In genomic region chr19:55119053-55119452, GRCh38 we compare ENCODE assay signal across 12 cellular contexts. TPM values are rescaled to one million over a fixed set of nuclear protein-coding genes. Genes with fewer than 3 reads are reported as not detected.
DNase-seq lines count a peak whose midpoint lies in the region; ATAC-seq and TF ChIP-seq lines count a peak whose summit lies in the region.
"Had no signal": no experiment of that assay in that cellular context is flagged by ENCODE, and none has a peak within 500 bp of the region (broad histone marks: within the 10 kb centered on the region; RNA-seq: fewer than 3 reads in every experiment).

No MANE protein-coding gene starts in this region.

- peak overlapping the region; percentile 74 for H3K27ac Mint-ChIP-seq in activated naive CD4-positive, alpha-beta T cell treated with anti-CD3 and anti-CD28 coated beads, Interleukin-2, amount 50 U/mL, for 24 hours
- no peak overlapping the region for H3K27ac Mint-ChIP-seq in activated naive CD4-positive, alpha-beta T cell treated with anti-CD3 and anti-CD28 coated beads, Interleukin-2, amount 50 U/mL, for 72 hours
- no peak overlapping the region for H3K27ac Mint-ChIP-seq in activated B cell treated with CpG ODN at 0.5 μM for 24 hours

- peak overlapping the region; percentile 75 for H3K4me3 ChIP-seq in iPS-15b (ENCODE audit: low read depth, low read length)

- H3K4me1 ChIP-seq in iPS-15b (ENCODE audit: control insufficient read depth, insufficient read depth, low read length): no peaks in the 10 kb centered on the region

- peaks cover 3% of the 10 kb centered on the region for H3K27me3 ChIP-seq in iPS-15b (ENCODE audit: control insufficient read depth, insufficient read depth, low read length)
- H3K27me3 ChIP-seq: uterus had no signal

- peak overlapping the region; percentile 100 for H3K4me3 Mint-ChIP-seq in activated naive CD4-positive, alpha-beta T cell treated with anti-CD3 and anti-CD28 coated beads, Interleukin-2, amount 50 U/mL, for 24 hours
- H3K4me3 Mint-ChIP-seq in activated B cell treated with CpG ODN at 0.5 μM for 24 hours: peak overlapping the region; percentile 64

- H3K27me3 Mint-ChIP-seq in activated naive CD4-positive, alpha-beta T cell treated with anti-CD3 and anti-CD28 coated beads, Interleukin-2, amount 50 U/mL, for 24 hours: no peaks in the 10 kb centered on the region
- H3K27me3 Mint-ChIP-seq in activated B cell treated with CpG ODN at 0.5 μM for 24 hours: peaks cover 8% of the 10 kb centered on the region

- no peak for ATAC-seq in activated naive CD4-positive, alpha-beta T cell treated with anti-CD3 and anti-CD28 coated beads, Interleukin-2, amount 50 U/mL, for 72 hours
- ATAC-seq in activated B cell treated with CpG ODN at 0.5 μM for 24 hours (ENCODE audit: low read depth) (no peak), GM21717 (IDR thresholded peaks at IDR 0.05; ENCODE audit: unreplicated experiment) (no peak)
- ATAC-seq: SK-N-SH treated with all-trans-retinoic acid at 6 μM for 48 hours had no signal

- DNase-seq in activated naive CD4-positive, alpha-beta T cell treated with anti-CD3 and anti-CD28 coated beads, Interleukin-2, amount 50 U/mL, for 72 hours (ENCODE audit: low spot score in 2 of 2): no peak
- DNase-seq in activated B cell treated with CpG ODN at 0.5 μM for 24 hours: no peak
- DNase-seq in stimulated activated naive CD4-positive, alpha-beta T cell treated with Interleukin-2 at 50 U/mL for 16 hours (lab: John Stamatoyannopoulos, UW): peak; percentile 5
- DNase-seq in GOT3 (lab: John Stamatoyannopoulos, UW): no peak
- no peak for DNase-seq in activated effector memory CD4-positive, alpha-beta T cell treated with Interleukin-2 at 50 U/mL for 16 hours

- peaks cover 2% of the 10 kb centered on the region for H3K36me3 Mint-ChIP-seq in activated naive CD4-positive, alpha-beta T cell treated with anti-CD3 and anti-CD28 coated beads, Interleukin-2, amount 50 U/mL, for 24 hours
- H3K36me3 Mint-ChIP-seq in activated naive CD4-positive, alpha-beta T cell treated with anti-CD3 and anti-CD28 coated beads, Interleukin-2, amount 50 U/mL, for 72 hours: peaks cover 25% of the 10 kb centered on the region in 2 donors
- peaks cover 17% of the 10 kb centered on the region for H3K36me3 Mint-ChIP-seq in activated B cell treated with CpG ODN at 0.5 μM for 24 hours (ENCODE audit: low read depth)

- no peaks in the 10 kb centered on the region for H3K9me3 Mint-ChIP-seq in activated naive CD4-positive, alpha-beta T cell treated with anti-CD3 and anti-CD28 coated beads, Interleukin-2, amount 50 U/mL, for 24 hours
- no peaks in the 10 kb centered on the region for H3K9me3 Mint-ChIP-seq in activated naive CD4-positive, alpha-beta T cell treated with anti-CD3 and anti-CD28 coated beads, Interleukin-2, amount 50 U/mL, for 72 hours
- H3K9me3 Mint-ChIP-seq in activated B cell treated with CpG ODN at 0.5 μM for 24 hours: no peaks in the 10 kb centered on the region

- POLR2A ChIA-PET in activated B cell treated with CpG ODN at 0.5 μM for 24 hours (lab: Charles Lee): interaction anchor here (1.4 kb wide), 1 partner anchor 161 kb away, joined by 3 read pairs; no protein-coding TSS in a partner anchor

- no peaks in the 10 kb centered on the region for H3K36me3 ChIP-seq in iPS-15b (ENCODE audit: control insufficient read depth, insufficient read depth, low read length)
- H3K36me3 ChIP-seq: uterus had no signal

- no peaks in the 10 kb centered on the region for H3K9me3 ChIP-seq in iPS-15b (ENCODE audit: control insufficient read depth, insufficient read depth, low read length)
- H3K9me3 ChIP-seq: uterus had no signal

- H3K4me1 Mint-ChIP-seq in activated naive CD4-positive, alpha-beta T cell treated with anti-CD3 and anti-CD28 coated beads, Interleukin-2, amount 50 U/mL, for 24 hours: peaks cover 25% of the 10 kb centered on the region
- H3K4me1 Mint-ChIP-seq in activated B cell treated with CpG ODN at 0.5 μM for 24 hours: peaks cover 44% of the 10 kb centered on the region

- no peak overlapping the region for H3K9ac ChIP-seq in iPS-15b (ENCODE audit: low read depth, low read length)

- no peak for TF ChIP-seq CTCF in activated B cell treated with CpG ODN at 0.5 μM for 24 hours (IDR thresholded peaks at IDR 0.05)

- CTCF ChIA-PET in activated B cell treated with CpG ODN at 0.5 μM for 24 hours (lab: Charles Lee): interaction anchor here (1.4 kb wide), 1 partner anchor 348 kb away, joined by 3 read pairs; no protein-coding TSS in a partner anchor

- intact Hi-C loops in activated B cell treated with CpG ODN at 0.5 μM for 24 hours (cut with micrococcal nuclease): no loop called here

RNA-seq across cellular contexts. Expression of gene PPP1R12C, which starts 1.6 kb away (rescaled TPM):
- total RNA-seq in activated naive CD4-positive, alpha-beta T cell treated with anti-CD3 and anti-CD28 coated beads, Interleukin-2, amount 50 U/mL, for 72 hours: 10 to 100 TPM; 52.7 to 76.5 TPM
- 115 and 139 TPM in 2 replicates for total RNA-seq in activated B cell treated with CpG ODN at 0.5 μM for 24 hours

RNA-seq across cellular contexts. Expression of gene TNNT1, which starts 30.0 kb away (rescaled TPM):
- 1 to 10 TPM in 1 of 2 donors, not detected in 1; 1.3 TPM for total RNA-seq in activated naive CD4-positive, alpha-beta T cell treated with anti-CD3 and anti-CD28 coated beads, Interleukin-2, amount 50 U/mL, for 72 hours
- not detected in 2 replicates for total RNA-seq in activated B cell treated with CpG ODN at 0.5 μM for 24 hours

RNA-seq across cellular contexts. Expression of gene TNNI3, which starts 38.5 kb away (rescaled TPM):
- total RNA-seq in activated naive CD4-positive, alpha-beta T cell treated with anti-CD3 and anti-CD28 coated beads, Interleukin-2, amount 50 U/mL, for 72 hours: not detected
- total RNA-seq in activated B cell treated with CpG ODN at 0.5 μM for 24 hours: not detected in 2 replicates
- total RNA-seq: dermis microvascular lymphatic vessel endothelial cell, HT1080 had no signal

RNA-seq across cellular contexts. Expression of gene EPS8L1, which starts 43.4 kb away (rescaled TPM):
- 1 to 10 TPM; 1.2 to 2.6 TPM for total RNA-seq in activated naive CD4-positive, alpha-beta T cell treated with anti-CD3 and anti-CD28 coated beads, Interleukin-2, amount 50 U/mL, for 72 hours
- 0.38 and 1.0 TPM in 2 replicates for total RNA-seq in activated B cell treated with CpG ODN at 0.5 μM for 24 hours

RNA-seq across cellular contexts. Expression of gene DNAAF3, which starts 47.4 kb away (rescaled TPM):
- under 1 TPM; 0.55 to 0.95 TPM for total RNA-seq in activated naive CD4-positive, alpha-beta T cell treated with anti-CD3 and anti-CD28 coated beads, Interleukin-2, amount 50 U/mL, for 72 hours
- total RNA-seq in activated B cell treated with CpG ODN at 0.5 μM for 24 hours: not detected in 2 replicates
